In genomic region chr2:239275871-239276812, GRCh38 we compare ENCODE assay signal across 8 cellular contexts.
DNase-seq lines count a peak whose midpoint lies in the region; ATAC-seq and TF ChIP-seq lines count a peak whose summit lies in the region.

No MANE protein-coding gene starts in this region.

- peaks cover 27 to 60% (median 36%) of the 10 kb centered on the region in 4 donors for H3K4me1 Mint-ChIP-seq in CD4-positive, alpha-beta memory T cell

- H3K4me3 ChIP-seq in CD4-positive, alpha-beta memory T cell (ENCODE audit: low read length in 2 of 2) = peak overlapping the region; percentile 49 to 61
- H3K4me3 ChIP-seq in Peyer's patch (peak overlapping the region in 2 of 4 donors; percentile 29 to 37), ovary (no peak overlapping the region)

- WGBS in ovary, 3 donors = 85 to 91% (median 88%) methylated on average over 30 of the region's 30 CpGs

- intact Hi-C loops in CD4-positive, alpha-beta memory T cell (cut with micrococcal nuclease) = loop anchor here (1.0 to 2.0 kb wide), 6 partner anchors 9 to 93 kb away; no protein-coding TSS in a partner anchor
- intact Hi-C loops in ovary (cut with DNase I) = no loop called here

- TF ChIP-seq POLR2A in Peyer's patch (IDR thresholded peaks at IDR 0.05) (no peak), ovary (IDR thresholded peaks at IDR 0.05) (no peak)

- no peaks in the 10 kb centered on the region for H3K9me3 ChIP-seq in CD4-positive, alpha-beta memory T cell (ENCODE audit: control insufficient read depth in 1 of 2, low read length in 2 of 2)
- H3K9me3 ChIP-seq in Peyer's patch = no peaks in the 10 kb centered on the region
- no peaks in the 10 kb centered on the region for H3K9me3 ChIP-seq in ovary

- no peaks in the 10 kb centered on the region for H3K27me3 ChIP-seq in CD4-positive, alpha-beta memory T cell (ENCODE audit: insufficient read depth, low read length)
- no peaks in the 10 kb centered on the region for H3K27me3 ChIP-seq in Peyer's patch
- H3K27me3 ChIP-seq in ovary = no peaks in the 10 kb centered on the region

- TF ChIP-seq EP300 in ovary (IDR thresholded peaks at IDR 0.05) = no peak

- peak overlapping the region in 3 of 8 donors; percentile 86 to 94 (median 92) for H3K4me3 Mint-ChIP-seq in CD4-positive, alpha-beta memory T cell

- H3K4me1 ChIP-seq in CD4-positive, alpha-beta memory T cell (ENCODE audit: insufficient read depth, low read length) = peaks cover 37% of the 10 kb centered on the region
- H3K4me1 ChIP-seq in Peyer's patch (peaks cover 0 to 26% (median 11%) of the 10 kb centered on the region in 4 donors), ovary (ENCODE audit: insufficient read depth) (peaks cover 14% of the 10 kb centered on the region)

- no peak for ATAC-seq in HG03139 (IDR thresholded peaks at IDR 0.05; ENCODE audit: unreplicated experiment)
- no peak for ATAC-seq in GM18520 (IDR thresholded peaks at IDR 0.05; ENCODE audit: unreplicated experiment)
- ATAC-seq in GM19351 (IDR thresholded peaks at IDR 0.05; ENCODE audit: unreplicated experiment) = no peak

- TF ChIP-seq CTCF in Peyer's patch (IDR thresholded peaks at IDR 0.05) (no peak), ovary (IDR thresholded peaks at IDR 0.05) (no peak)

- peaks cover 0 to 3% of the 10 kb centered on the region in 2 donors for H3K36me3 Mint-ChIP-seq in CD4-positive, alpha-beta memory T cell

- POLR2A ChIA-PET in CD4-positive, alpha-beta memory T cell (lab: Charles Lee; ENCODE audit: partially characterized antibody) = interaction anchor here (1.0 to 5.6 kb wide), 11 partner anchors 8 to 125 kb away, joined by 3 to 74 read pairs (median 10); partner anchors contain the start of gene HDAC4

- no peaks in the 10 kb centered on the region for H3K27me3 Mint-ChIP-seq in CD4-positive, alpha-beta memory T cell

- no peaks in the 10 kb centered on the region for H3K36me3 ChIP-seq in CD4-positive, alpha-beta memory T cell (ENCODE audit: insufficient read depth, low read length)
- H3K36me3 ChIP-seq in Peyer's patch (no peaks in the 10 kb centered on the region), ovary (no peaks in the 10 kb centered on the region)

- H3K27ac Mint-ChIP-seq in CD4-positive, alpha-beta memory T cell = peak overlapping the region; percentile 77 to 99 (median 96)

- peaks cover 0 to 1% (median 0%) of the 10 kb centered on the region in 8 donors for H3K9me3 Mint-ChIP-seq in CD4-positive, alpha-beta memory T cell

- H3K27ac ChIP-seq in CD4-positive, alpha-beta memory T cell (ENCODE audit: low read depth, low read length) = peak overlapping the region; percentile 75
- H3K27ac ChIP-seq in Peyer's patch (peak overlapping the region; percentile 45 to 78 (median 73)), ovary (no peak overlapping the region)

- peak in 1 of 5 donors; percentile 43 for DNase-seq in CD4-positive, alpha-beta memory T cell
- DNase-seq in Peyer's patch (peak in 2 of 3 donors; percentile 61 to 67), fibroblast of peridontal ligament (ENCODE audit: extremely low read depth) (peak; percentile 55), ovary (peak in 4 of 5 donors; percentile 17 to 58 (median 33)), KG1 (lab: John Stamatoyannopoulos, UW) (no peak)

- CTCF ChIA-PET in CD4-positive, alpha-beta memory T cell (lab: Charles Lee; ENCODE audit: partially characterized antibody) = interaction anchor here (0.8 to 11.6 kb wide), 7 partner anchors 9 to 104 kb away, joined by 3 to 196 read pairs (median 8); no protein-coding TSS in a partner anchor

Comparison
In these comparisons a context has a peak if more than half of its experiments do, and no peak if none do; other contexts are left out.
1. H3K27ac ChIP-seq: peak in CD4-positive, alpha-beta memory T cell (single experiment) and Peyer's patch (4 of 4); none in ovary (0 of 2).